In genomic region chr17:20999044-20999573, GRCh38 we compare ENCODE assay signal across 1 cellular context.
TF ChIP-seq lines count a peak whose summit lies in the region.

No MANE protein-coding gene starts in this region.

TF ChIP-seq in A549, 52 proteins besides CTCF, POLR2A, EP300 and RAD21 (continued from another document):
- peak; percentile 32; the same call in 1 of the 2 replicates for TF ChIP-seq FOSB (CRISPR knock-in tag; IDR thresholded peaks at IDR 0.05)
- 0 out of 2 replicates have a peak, but pooled peaks have one; percentile 8 for TF ChIP-seq HMGXB4 (CRISPR knock-in tag; IDR thresholded peaks at IDR 0.05; ENCODE audit: borderline replicate concordance)
- no peak for TF ChIP-seq JUN (IDR thresholded peaks at IDR 0.05)
- peak; percentile 66; the same call in 1 of the 2 replicates for TF ChIP-seq HOXA7 (CRISPR knock-in tag; IDR thresholded peaks at IDR 0.05)
TF ChIP-seq in A549: peak in this region for 5.
